In the genomic region with DNA sequence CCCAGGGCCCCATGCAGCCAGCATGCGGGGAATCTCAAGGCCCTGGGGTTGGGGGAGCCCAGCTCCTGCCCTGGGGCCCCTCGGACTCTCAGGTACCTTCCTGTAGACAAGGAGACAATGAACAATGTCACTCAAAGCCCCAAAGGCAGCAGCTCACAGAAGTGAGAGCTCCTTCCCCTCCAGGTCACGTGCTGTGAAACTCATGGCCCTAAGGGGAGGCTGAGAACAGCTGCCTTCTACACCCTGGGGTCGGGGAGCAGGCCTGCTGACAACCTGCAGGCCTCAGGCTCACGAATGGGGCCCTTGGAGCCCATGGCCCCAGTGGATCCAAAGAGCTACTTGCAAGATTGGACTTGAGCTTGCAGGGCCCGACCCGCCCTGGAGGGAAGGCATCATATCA, we compare ENCODE assay signal across 22 cellular contexts. TPM values are rescaled to one million over a fixed set of nuclear protein-coding genes. Genes with fewer than 3 reads are reported as not detected.
"Had no signal": no experiment of that assay in that cellular context is flagged by ENCODE, and none has a peak within 500 bp of the region (broad histone marks: within the 10 kb centered on the region; RNA-seq: fewer than 3 reads in every experiment).

No MANE protein-coding gene starts in this region.

- H3K9me3 ChIP-seq: esophagus squamous epithelium, right atrium auricular region, sigmoid colon, stomach, thoracic aorta, transverse colon had no signal

- H3K9me3 Mint-ChIP-seq: effector memory CD8-positive, alpha-beta T cell; naive B cell; nephron progenitor cell; stimulated activated naive B cell treated with anti-CD40 and anti-IgM and Interleukin-4, amounts not matched to agents 10 μg/mL and 1 μg/mL and 100 μg/mL, for 72 hours had no signal

- H3K4me3 Mint-ChIP-seq: effector memory CD8-positive, alpha-beta T cell; stimulated activated naive B cell treated with anti-CD40 and anti-IgM and Interleukin-4, amounts not matched to agents 10 μg/mL and 1 μg/mL and 100 μg/mL, for 72 hours had no signal

- H3K4me3 ChIP-seq: esophagus squamous epithelium, hepatocyte, lung, right atrium auricular region, sigmoid colon, skin epidermis, stomach, thoracic aorta, transverse colon had no signal

- ATAC-seq: effector memory CD8-positive, alpha-beta T cell; left colon; left ventricle myocardium superior; stimulated activated naive B cell treated with anti-CD40 and anti-IgM and Interleukin-4, amounts not matched to agents 10 μg/mL and 1 μg/mL and 100 μg/mL, for 72 hours had no signal

- H3K79me2 ChIP-seq: parathyroid adenoma had no signal

- H3K4me1 ChIP-seq: parathyroid adenoma had no signal

- H3K27me3 ChIP-seq: hepatocyte had no signal

- H2AFZ ChIP-seq: hepatocyte, parathyroid adenoma had no signal

- H3K9ac ChIP-seq: parathyroid adenoma had no signal

- DNase-seq: effector memory CD8-positive, alpha-beta T cell; esophagus squamous epithelium; foreskin fibroblast; head of caudate nucleus; left colon; left ventricle myocardium superior; mesenchymal stem cell; naive B cell; nephron progenitor cell; sigmoid colon; stimulated activated CD4-positive, alpha-beta T cell treated with anti-CD3 and anti-CD28 coated beads, Interleukin-2, amount 100 ng/mL, for 24 hours; stimulated activated CD4-positive, alpha-beta T cell treated with anti-CD3 and anti-CD28 coated beads, Interleukin-4, amount 100 ng/mL, for 4 hours; stimulated activated naive B cell treated with anti-CD40 and anti-IgM and Interleukin-4, amounts not matched to agents 10 μg/mL and 1 μg/mL and 100 μg/mL, for 72 hours; stomach; transverse colon had no signal

- H3K27ac ChIP-seq: esophagus squamous epithelium, hepatocyte, parathyroid adenoma, right atrium auricular region, sigmoid colon, skin epidermis, stomach, thoracic aorta, transverse colon had no signal

- H3K36me3 ChIP-seq: esophagus squamous epithelium, right atrium auricular region, sigmoid colon, stomach, thoracic aorta, transverse colon had no signal

- H3K36me3 Mint-ChIP-seq: naive B cell; stimulated activated naive B cell treated with anti-CD40 and anti-IgM and Interleukin-4, amounts not matched to agents 10 μg/mL and 1 μg/mL and 100 μg/mL, for 72 hours had no signal

- H3K27ac Mint-ChIP-seq: effector memory CD8-positive, alpha-beta T cell; naive B cell; nephron progenitor cell; stimulated activated naive B cell treated with anti-CD40 and anti-IgM and Interleukin-4, amounts not matched to agents 10 μg/mL and 1 μg/mL and 100 μg/mL, for 72 hours had no signal

RNA-seq across cellular contexts. Expression of a gene that starts 44.2 kb away (rescaled TPM):
- total RNA-seq: epithelial cell of proximal tubule, sigmoid colon, thoracic aorta had no signal
